Comparison of ENCODE assay signal across 21 cellular contexts in genomic region chr11:69365567-69365966, GRCh38.
DNase-seq lines count a peak whose midpoint lies in the region; ATAC-seq, FAIRE-seq and TF ChIP-seq lines count a peak whose summit lies in the region.
"Had no signal": no experiment of that assay in that cellular context is flagged by ENCODE, and none has a peak within 500 bp of the region (broad histone marks: within the 10 kb centered on the region; RNA-seq: fewer than 3 reads in every experiment).

No MANE protein-coding gene starts in this region.

- H4K91ac ChIP-seq in mesenchymal stem cell (ENCODE audit: low read length) = no peak overlapping the region

- no peak overlapping the region for H3K18ac ChIP-seq in mesenchymal stem cell (ENCODE audit: low read depth in 1 of 2, low read length in 2 of 2)

- no peaks in the 10 kb centered on the region for H3K4me1 Mint-ChIP-seq in activated naive CD8-positive, alpha-beta T cell treated with anti-CD3 and anti-CD28 coated beads, Interleukin-2, amount 50 U/mL, for 24 hours
- H3K4me1 Mint-ChIP-seq in activated naive CD8-positive, alpha-beta T cell treated with anti-CD3 and anti-CD28 coated beads for 36 hours = peaks cover 3% of the 10 kb centered on the region
- H3K4me1 Mint-ChIP-seq in chondrocyte (ENCODE audit: low read depth) = peaks cover 6% of the 10 kb centered on the region
- H3K4me1 Mint-ChIP-seq: IgD-negative memory B cell had no signal

- TF ChIP-seq CTCF in chondrocyte (IDR thresholded peaks at IDR 0.05) = no peak

- no peak overlapping the region for H2AK5ac ChIP-seq in mesenchymal stem cell (ENCODE audit: low read length, severe bottlenecking)

- H3K27me3 ChIP-seq in mesenchymal stem cell (ENCODE audit: control insufficient read depth in 1 of 2, insufficient read depth in 1 of 2, low read length in 2 of 2) (no peaks in the 10 kb centered on the region), small intestine (ENCODE audit: control insufficient read depth in 2 of 2, insufficient read depth in 2 of 2, low read length in 2 of 2) (no peaks in the 10 kb centered on the region)
- H3K27me3 ChIP-seq: BLaER1 had no signal

- peak overlapping the region; percentile 29 to 93 for H2BK12ac ChIP-seq in mesenchymal stem cell (ENCODE audit: low read length in 2 of 2)

- H3K36me3 ChIP-seq in mesenchymal stem cell (ENCODE audit: control insufficient read depth in 1 of 2, insufficient read depth in 2 of 2, low read depth in 1 of 2, low read length in 2 of 2) (peaks cover 4 to 22% of the 10 kb centered on the region in 2 experiments), small intestine (ENCODE audit: control insufficient read depth in 2 of 2, insufficient read depth in 2 of 2, low read length in 2 of 2) (no peaks in the 10 kb centered on the region)
- H3K36me3 ChIP-seq: BLaER1 had no signal

- H3K36me3 Mint-ChIP-seq in activated naive CD8-positive, alpha-beta T cell treated with anti-CD3 and anti-CD28 coated beads, Interleukin-2, amount 50 U/mL, for 24 hours (ENCODE audit: low read depth) = no peaks in the 10 kb centered on the region
- no peaks in the 10 kb centered on the region for H3K36me3 Mint-ChIP-seq in activated naive CD8-positive, alpha-beta T cell treated with anti-CD3 and anti-CD28 coated beads for 36 hours
- no peaks in the 10 kb centered on the region for H3K36me3 Mint-ChIP-seq in chondrocyte (ENCODE audit: low read depth)
- H3K36me3 Mint-ChIP-seq: CD4-positive, CD25-positive, alpha-beta regulatory T cell; IgD-negative memory B cell had no signal

- H2BK120ac ChIP-seq in mesenchymal stem cell (ENCODE audit: low read depth, low read length) = no peak overlapping the region

- H3K9me3 ChIP-seq in mesenchymal stem cell (ENCODE audit: control insufficient read depth, low read length) = peaks cover 10% of the 10 kb centered on the region
- no peaks in the 10 kb centered on the region for H3K9me3 ChIP-seq in small intestine (ENCODE audit: control insufficient read depth, low read depth)

- no peak overlapping the region for H2AFZ ChIP-seq in mesenchymal stem cell (ENCODE audit: low read depth, low read length)
- H2AFZ ChIP-seq: GM23248 had no signal

- H3K4me3 Mint-ChIP-seq in activated naive CD8-positive, alpha-beta T cell treated with anti-CD3 and anti-CD28 coated beads, Interleukin-2, amount 50 U/mL, for 24 hours = no peak overlapping the region
- H3K4me3 Mint-ChIP-seq in activated naive CD8-positive, alpha-beta T cell treated with anti-CD3 and anti-CD28 coated beads for 36 hours = no peak overlapping the region
- H3K4me3 Mint-ChIP-seq in chondrocyte (ENCODE audit: unreplicated experiment) = no peak overlapping the region
- H3K4me3 Mint-ChIP-seq: CD4-positive, CD25-positive, alpha-beta regulatory T cell; IgD-negative memory B cell had no signal

- H3K4me1 ChIP-seq in mesenchymal stem cell (ENCODE audit: control insufficient read depth, insufficient read depth, low read depth, low read length) = peaks cover 10% of the 10 kb centered on the region
- H3K4me1 ChIP-seq in small intestine (ENCODE audit: control insufficient read depth in 2 of 2, insufficient read depth in 1 of 2, low read depth in 1 of 2, low read length in 1 of 2) = no peaks in the 10 kb centered on the region

- H3K9me3 Mint-ChIP-seq in activated naive CD8-positive, alpha-beta T cell treated with anti-CD3 and anti-CD28 coated beads, Interleukin-2, amount 50 U/mL, for 24 hours = no peaks in the 10 kb centered on the region
- no peaks in the 10 kb centered on the region for H3K9me3 Mint-ChIP-seq in activated naive CD8-positive, alpha-beta T cell treated with anti-CD3 and anti-CD28 coated beads for 36 hours
- peaks cover 14% of the 10 kb centered on the region for H3K9me3 Mint-ChIP-seq in chondrocyte (ENCODE audit: low read depth)
- H3K9me3 Mint-ChIP-seq: CD4-positive, CD25-positive, alpha-beta regulatory T cell had no signal

- H3K4ac ChIP-seq in mesenchymal stem cell (ENCODE audit: low read depth in 1 of 2, low read length in 2 of 2) = no peak overlapping the region

- no peak overlapping the region for H4K8ac ChIP-seq in mesenchymal stem cell (ENCODE audit: low read length)

- no peak overlapping the region for H3K9ac ChIP-seq in mesenchymal stem cell (ENCODE audit: low read length)
- H3K9ac ChIP-seq: BLaER1, GM23248 had no signal

- H3K79me1 ChIP-seq in mesenchymal stem cell (replicated peaks; ENCODE audit: low read length, poor library complexity, severe bottlenecking) = no peaks in the 10 kb centered on the region

- no peak overlapping the region for H3K23ac ChIP-seq in mesenchymal stem cell (ENCODE audit: low read length in 2 of 2)

- no peak overlapping the region for H3K27ac Mint-ChIP-seq in activated naive CD8-positive, alpha-beta T cell treated with anti-CD3 and anti-CD28 coated beads, Interleukin-2, amount 50 U/mL, for 24 hours
- no peak overlapping the region for H3K27ac Mint-ChIP-seq in activated naive CD8-positive, alpha-beta T cell treated with anti-CD3 and anti-CD28 coated beads for 36 hours
- no peak overlapping the region for H3K27ac Mint-ChIP-seq in chondrocyte (ENCODE audit: unreplicated experiment)
- H3K27ac Mint-ChIP-seq: IgD-negative memory B cell had no signal

- H3K4me2 ChIP-seq in mesenchymal stem cell (ENCODE audit: low read length, poor library complexity, severe bottlenecking) = no peak overlapping the region
- H3K4me2 ChIP-seq: BLaER1 had no signal

- peaks cover 4% of the 10 kb centered on the region for H3K27me3 Mint-ChIP-seq in activated naive CD8-positive, alpha-beta T cell treated with anti-CD3 and anti-CD28 coated beads, Interleukin-2, amount 50 U/mL, for 24 hours
- no peaks in the 10 kb centered on the region for H3K27me3 Mint-ChIP-seq in activated naive CD8-positive, alpha-beta T cell treated with anti-CD3 and anti-CD28 coated beads for 36 hours
- no peaks in the 10 kb centered on the region for H3K27me3 Mint-ChIP-seq in chondrocyte (ENCODE audit: low read depth)
- H3K27me3 Mint-ChIP-seq: IgD-negative memory B cell had no signal

- no peak overlapping the region for H2BK5ac ChIP-seq in mesenchymal stem cell (ENCODE audit: low read depth, low read length, poor library complexity, severe bottlenecking)

- H3K27ac ChIP-seq in mesenchymal stem cell (ENCODE audit: low read length, poor library complexity, severe bottlenecking) (no peak overlapping the region), small intestine (ENCODE audit: low read depth in 1 of 2, low read length in 1 of 2) (no peak overlapping the region)
- H3K27ac ChIP-seq: BLaER1, GM23248 had no signal

- no peak overlapping the region for H3K4me3 ChIP-seq in mesenchymal stem cell (ENCODE audit: insufficient read depth in 1 of 2, low read depth in 1 of 2, low read length in 2 of 2)
- no peak overlapping the region for H3K4me3 ChIP-seq in small intestine (ENCODE audit: low read depth in 1 of 2, low read length in 2 of 2)
- H3K4me3 ChIP-seq: BLaER1, GM23248 had no signal

- no peak for ATAC-seq in activated naive CD8-positive, alpha-beta T cell treated with anti-CD3 and anti-CD28 coated beads, Interleukin-2, amount 50 U/mL, for 24 hours
- no peak for ATAC-seq in HG02870 (IDR thresholded peaks at IDR 0.05; ENCODE audit: unreplicated experiment)

- no peak overlapping the region for H3K14ac ChIP-seq in mesenchymal stem cell (ENCODE audit: low read length in 2 of 2)

- DNase-seq in activated naive CD8-positive, alpha-beta T cell treated with anti-CD3 and anti-CD28 coated beads, Interleukin-2, amount 50 U/mL, for 24 hours = peak; percentile 0
- DNase-seq in activated naive CD8-positive, alpha-beta T cell treated with anti-CD3 and anti-CD28 coated beads for 36 hours = no peak
- peak; percentile 34 for DNase-seq in ecto neural progenitor cell (ENCODE audit: low spot score)
- no peak for DNase-seq in mesenchymal stem cell
- no peak for DNase-seq in activated gamma-delta T cell treated with Interleukin-2 at 50 U/mL for 16 hours
- DNase-seq in small intestine = no peak
- DNase-seq in chondrocyte (ENCODE audit: low spot score) = no peak
- DNase-seq: CD4-positive, CD25-positive, alpha-beta regulatory T cell; GM23248; H7; NCI-H1048; NCI-H1694; NCI-H2029 treated with DMSO at 0.1 percent for 48 hours; NCI-H226; NCI-H510A; NCI-H69; RPMI8226; SHP77 had no signal

- no peak for FAIRE-seq in small intestine (lab: Jason Lieb, UNC)

- no peak overlapping the region for H2BK15ac ChIP-seq in mesenchymal stem cell (ENCODE audit: low read depth, poor library complexity, severe bottlenecking)

- WGBS in mesenchymal stem cell = 66% methylated on average over 4 of the region's 4 CpGs
- WGBS in small intestine, 3 donors = 72 to 93% (median 75%) methylated on average over 4 of the region's 4 CpGs

Comparison
In these comparisons a context has a peak if more than half of its experiments do, and no peak if none do; other contexts are left out.
1. DNase-seq: peak in activated naive CD8-positive, alpha-beta T cell treated with anti-CD3 and anti-CD28 coated beads, Interleukin-2, amount 50 U/mL, for 24 hours (single experiment) and ecto neural progenitor cell (single experiment); none in activated naive CD8-positive, alpha-beta T cell treated with anti-CD3 and anti-CD28 coated beads for 36 hours (single experiment), mesenchymal stem cell (single experiment), activated gamma-delta T cell treated with Interleukin-2 at 50 U/mL for 16 hours (single experiment), small intestine (single experiment) and chondrocyte (single experiment).